Comparison of ENCODE assay signal across 11 cellular contexts in genomic region chr1:232943679-232944252, GRCh38. TPM values are rescaled to one million over a fixed set of nuclear protein-coding genes. Genes with fewer than 3 reads are reported as not detected.
A peak's percentile ranks its signal among the peaks of the same experiment; 100 is the strongest.
DNase-seq lines count a peak whose midpoint lies in the region; ATAC-seq, FAIRE-seq and TF ChIP-seq lines count a peak whose summit lies in the region.
"Had no signal": no experiment of that assay in that cellular context is flagged by ENCODE, and none has a peak within 500 bp of the region (broad histone marks: within the 10 kb centered on the region; RNA-seq: fewer than 3 reads in every experiment).

No MANE protein-coding gene starts in this region.

- no peaks in the 10 kb centered on the region for H3K9me3 Mint-ChIP-seq in CD8-positive, alpha-beta memory T cell

- no peaks in the 10 kb centered on the region for H3K9me3 ChIP-seq in CD8-positive, alpha-beta memory T cell (ENCODE audit: low read length)
- H3K9me3 ChIP-seq in endothelial cell of umbilical vein (replicated peaks; ENCODE audit: control insufficient read depth, insufficient read depth, low read length), result no peaks in the 10 kb centered on the region
- H3K9me3 ChIP-seq: ovary had no signal

- no peaks in the 10 kb centered on the region for H4K20me1 ChIP-seq in endothelial cell of umbilical vein (replicated peaks; ENCODE audit: control insufficient read depth, extremely low read depth, insufficient read depth, low read length)

- peaks cover 12 to 21% (median 19%) of the 10 kb centered on the region in 3 donors for H3K4me1 Mint-ChIP-seq in CD8-positive, alpha-beta memory T cell

- H3K4me3 ChIP-seq in CD8-positive, alpha-beta memory T cell (ENCODE audit: low read length), result no peak overlapping the region
- H3K4me3 ChIP-seq in endothelial cell of umbilical vein (replicated peaks in 1 of 3; ENCODE audit: insufficient read depth in 1 of 3, low read depth in 1 of 3, low read length in 3 of 3) (no peak overlapping the region), lower leg skin (ENCODE audit: low read depth, poor library complexity, severe bottlenecking) (no peak overlapping the region)
- H3K4me3 ChIP-seq: dorsolateral prefrontal cortex, ovary had no signal

- POLR2A ChIA-PET in CD8-positive, alpha-beta memory T cell (lab: Charles Lee), result no interaction called here
- POLR2A ChIA-PET in endothelial cell of umbilical vein (lab: Charles Lee), result no interaction called here

- no peak overlapping the region for H3K27ac ChIP-seq in CD8-positive, alpha-beta memory T cell (ENCODE audit: low read depth, low read length)
- H3K27ac ChIP-seq in endothelial cell of umbilical vein (ENCODE audit: insufficient read depth, low read depth, low read length), result no peak overlapping the region
- H3K27ac ChIP-seq: dorsolateral prefrontal cortex, ovary had no signal

- peak overlapping the region in 5 of 8 donors; percentile 15 to 64 (median 36) for H3K27ac Mint-ChIP-seq in CD8-positive, alpha-beta memory T cell

- CTCF ChIA-PET in CD8-positive, alpha-beta memory T cell (lab: Charles Lee), result no interaction called here
- CTCF ChIA-PET in endothelial cell of umbilical vein (lab: Charles Lee), result no interaction called here

- peak; percentile 59 for ATAC-seq in GM19372 (IDR thresholded peaks at IDR 0.05; ENCODE audit: low read depth, unreplicated experiment)
- peak; percentile 65 for ATAC-seq in HG03565 (IDR thresholded peaks at IDR 0.05; ENCODE audit: unreplicated experiment)

- intact Hi-C loops in endothelial cell of umbilical vein (cut with micrococcal nuclease) (no loop called here), lower leg skin (cut with DNase I; ENCODE audit: low total_unique reads) (no loop called here)

- peak overlapping the region in 3 of 7 donors; percentile 28 to 46 (median 37) for H3K4me3 Mint-ChIP-seq in CD8-positive, alpha-beta memory T cell

- TF ChIP-seq POLR2A in endothelial cell of umbilical vein (IDR thresholded peaks at IDR 0.05; ENCODE audit: low read depth, low read length), result no peak
- no peak for TF ChIP-seq POLR2A in lower leg skin (IDR thresholded peaks at IDR 0.05)

- dilution Hi-C loops in endothelial cell of umbilical vein (cut with MboI; ENCODE audit: extremely low pct_ligation_motif_present, low sequenced_read_pairs), result no loop called here

- H3K9me1 ChIP-seq in endothelial cell of umbilical vein (replicated peaks; ENCODE audit: control insufficient read depth, extremely low read depth, insufficient read depth, low read length), result no peaks in the 10 kb centered on the region

- H3K27me3 Mint-ChIP-seq in CD8-positive, alpha-beta memory T cell, result peaks cover 8 to 13% of the 10 kb centered on the region in 2 donors

- no peaks in the 10 kb centered on the region for H3K79me2 ChIP-seq in endothelial cell of umbilical vein (ENCODE audit: control insufficient read depth, insufficient read depth, low read length)

- H3K4me1 ChIP-seq in CD8-positive, alpha-beta memory T cell (ENCODE audit: insufficient read depth, low read length), result peaks cover 9% of the 10 kb centered on the region
- no peaks in the 10 kb centered on the region for H3K4me1 ChIP-seq in endothelial cell of umbilical vein (ENCODE audit: control insufficient read depth, extremely low read depth, insufficient read depth, low read length)

- no peak overlapping the region for H3K4me2 ChIP-seq in endothelial cell of umbilical vein (ENCODE audit: insufficient read depth, low read length)

- H2AFZ ChIP-seq in endothelial cell of umbilical vein (ENCODE audit: low read depth, low read length), result peak overlapping the region; percentile 39

- BruUV-seq in endothelial cell of umbilical vein (replicated peaks; lab: Mats Ljungman, UMichigan), result no TSS peak

- H3K36me3 ChIP-seq in CD8-positive, alpha-beta memory T cell (ENCODE audit: insufficient read depth, low read length), result no peaks in the 10 kb centered on the region
- no peaks in the 10 kb centered on the region for H3K36me3 ChIP-seq in endothelial cell of umbilical vein (ENCODE audit: control insufficient read depth in 2 of 2, extremely low read depth in 1 of 2, insufficient read depth in 2 of 2, low read length in 2 of 2)
- H3K36me3 ChIP-seq: ovary had no signal

- no peak for FAIRE-seq in endothelial cell of umbilical vein (lab: Jason Lieb, UNC)

- WGBS in lower leg skin, 2 donors, result 54 to 56% methylated on average over 9 of the region's 9 CpGs

- no peak for DNase-seq in CD8-positive, alpha-beta memory T cell
- no peak for DNase-seq in endothelial cell of umbilical vein (ENCODE audit: low read depth, low spot score)
- no peak for DNase-seq in GM20000 (ENCODE audit: low spot score)
- DNase-seq in lower leg skin (ENCODE audit: low spot score in 2 of 2), result no peak
- DNase-seq in ecto neural progenitor cell (ENCODE audit: low spot score), result no peak
- DNase-seq in COLO829 (ENCODE audit: low spot score), result no peak
- DNase-seq: dorsolateral prefrontal cortex, NCI-H1930 had no signal

- peaks cover 0 to 3% (median 0%) of the 10 kb centered on the region in 3 donors for H3K36me3 Mint-ChIP-seq in CD8-positive, alpha-beta memory T cell

- H3K27me3 ChIP-seq in CD8-positive, alpha-beta memory T cell (ENCODE audit: insufficient read depth, low read length, poor library complexity, severe bottlenecking), result no peaks in the 10 kb centered on the region
- no peaks in the 10 kb centered on the region for H3K27me3 ChIP-seq in endothelial cell of umbilical vein (ENCODE audit: control insufficient read depth in 2 of 2, insufficient read depth in 2 of 2, low read length in 2 of 2)
- H3K27me3 ChIP-seq: ovary had no signal

- TF ChIP-seq CTCF in endothelial cell of umbilical vein (IDR thresholded peaks at IDR 0.05; ENCODE audit: extremely low read depth in 1 of 2, insufficient read depth in 1 of 2, low read depth in 1 of 2, low read length in 2 of 2) (no peak), GM20000 (IDR thresholded peaks at IDR 0.05; ENCODE audit: extremely low read depth, missing control alignments) (no peak), lower leg skin (IDR thresholded peaks at IDR 0.05) (no peak)

- no peak overlapping the region for H3K9ac ChIP-seq in endothelial cell of umbilical vein (replicated peaks; ENCODE audit: extremely low read depth, insufficient read depth, low read length)

TF ChIP-seq in endothelial cell of umbilical vein, 7 proteins besides CTCF, POLR2A, EP300 and RAD21:
- TF ChIP-seq EZH2 (IDR thresholded peaks at IDR 0.05; ENCODE audit: borderline replicate concordance, low read depth, low read length, severe bottlenecking) (no peak), MAX (IDR thresholded peaks at IDR 0.05; ENCODE audit: insufficient read depth, insufficient read length) (no peak), MYC (IDR thresholded peaks at IDR 0.05; ENCODE audit: low read depth, low read length) (no peak), GATA2 (IDR thresholded peaks at IDR 0.05; ENCODE audit: insufficient read depth, insufficient read length, low read depth, low read length) (no peak), FOS (IDR thresholded peaks at IDR 0.05; ENCODE audit: borderline replicate concordance, insufficient read depth, low read length) (no peak), JUN (IDR thresholded peaks at IDR 0.05; ENCODE audit: borderline replicate concordance, insufficient read depth, insufficient read length, low read depth) (no peak), POLR2AphosphoS5 (IDR thresholded peaks at IDR 0.05; ENCODE audit: insufficient read depth, low read depth, low read length) (no peak)

RNA-seq across cellular contexts. Expression of gene NTPCR, which starts 6.6 kb away (rescaled TPM):
- total RNA-seq in CD8-positive, alpha-beta memory T cell, result 10 to 100 TPM; 29.0 to 31.1 TPM
- polyA plus RNA-seq in CD8-positive, alpha-beta memory T cell, result 28.0 TPM
- 30.3 and 35.3 TPM in 2 replicates for total RNA-seq in endothelial cell of umbilical vein
- 12.1 and 13.2 TPM in 2 replicates for polyA plus RNA-seq in endothelial cell of umbilical vein
- polyA plus RNA-seq in endothelial cell of umbilical vein (2011; cell fraction: cytosol; rRNA removed), result 22.2 and 23.9 TPM in 2 replicates
- polyA plus RNA-seq in endothelial cell of umbilical vein (2011; cell fraction: nucleus; rRNA removed), result 18.4 and 20.3 TPM in 2 replicates
- polyA plus RNA-seq in endothelial cell of umbilical vein (2012), result 49.4 and 53.7 TPM in 2 replicates
- 10.0 and 15.1 TPM in 2 replicates for polyA minus RNA-seq in endothelial cell of umbilical vein
- polyA minus RNA-seq in endothelial cell of umbilical vein (2011; cell fraction: cytosol; rRNA and poly(A)+ RNA removed), result 11.8 TPM
- polyA minus RNA-seq in endothelial cell of umbilical vein (2011; cell fraction: nucleus; rRNA and poly(A)+ RNA removed), result 11.0 and 12.8 TPM in 2 replicates
- total RNA-seq in lower leg skin, result 10 to 100 TPM; 17.8 to 28.5 (median 21.8) TPM
